9 cellular contexts compared by ENCODE assay signal in genomic region chr5:169637085-169637855, GRCh38.
DNase-seq lines count a peak whose midpoint lies in the region; ATAC-seq and FAIRE-seq lines count a peak whose summit lies in the region.
"Had no signal": no experiment of that assay in that cellular context is flagged by ENCODE, and none has a peak within 500 bp of the region (broad histone marks: within the 10 kb centered on the region; RNA-seq: fewer than 3 reads in every experiment).

TSS of gene DOCK2 (plus strand) at chr5:169637275. CDS start at chr5:169637327, 52 bp downstream.

- peak; percentile 91 for ATAC-seq in HG02884 (IDR thresholded peaks at IDR 0.05; ENCODE audit: unreplicated experiment)

- H3K4me3 Mint-ChIP-seq in activated naive CD4-positive, alpha-beta T cell treated with anti-CD3 and anti-CD28 coated beads, Interleukin-2, amount 50 U/mL, for 24 hours: peak within 1 kb of the TSS; percentile 95

- peak; percentile 63 for DNase-seq in GM18507 (ENCODE audit: extremely low spot score, insufficient read length, low read depth)
- peak; percentile 83 for DNase-seq in SIG-M5 treated with dmso at 0.1 percent for 504 hours (lab: John Stamatoyannopoulos, UW; ENCODE audit: unreplicated experiment)
- peak; percentile 42 for DNase-seq in iPS-NIHi11 (ENCODE audit: low spot score)
- peak; percentile 47 for DNase-seq in stimulated activated CD4-positive, alpha-beta T cell treated with anti-CD3 and anti-CD28 coated beads, Interleukin-2, amount 100 ng/mL, for 4 hours (ENCODE audit: low read depth)
- no peak for DNase-seq in SHP77 (lab: John Stamatoyannopoulos, UW)
- no peak for DNase-seq in NCI-H128 (lab: John Stamatoyannopoulos, UW; ENCODE audit: unreplicated experiment)

- no peaks in the 10 kb centered on the region for H3K27me3 Mint-ChIP-seq in activated naive CD4-positive, alpha-beta T cell treated with anti-CD3 and anti-CD28 coated beads, Interleukin-2, amount 50 U/mL, for 24 hours

- no peaks in the 10 kb centered on the region for H3K9me3 Mint-ChIP-seq in activated naive CD4-positive, alpha-beta T cell treated with anti-CD3 and anti-CD28 coated beads, Interleukin-2, amount 50 U/mL, for 24 hours

- peak within 1 kb of the TSS; percentile 94 for H3K27ac Mint-ChIP-seq in activated naive CD4-positive, alpha-beta T cell treated with anti-CD3 and anti-CD28 coated beads, Interleukin-2, amount 50 U/mL, for 24 hours

- peak; percentile 92 for FAIRE-seq in GM18507 (lab: Jason Lieb, UNC)
- FAIRE-seq: bronchial epithelial cell had no signal

- peaks cover 25% of the 10 kb centered on the region for H3K36me3 Mint-ChIP-seq in activated naive CD4-positive, alpha-beta T cell treated with anti-CD3 and anti-CD28 coated beads, Interleukin-2, amount 50 U/mL, for 24 hours

- peaks cover 49% of the 10 kb centered on the region for H3K4me1 Mint-ChIP-seq in activated naive CD4-positive, alpha-beta T cell treated with anti-CD3 and anti-CD28 coated beads, Interleukin-2, amount 50 U/mL, for 24 hours

Comparison
In these comparisons a context has a peak if more than half of its experiments do, and no peak if none do; other contexts are left out.
1. DNase-seq: peak in GM18507 (single experiment), SIG-M5 treated with dmso at 0.1 percent for 504 hours (single experiment), iPS-NIHi11 (single experiment) and stimulated activated CD4-positive, alpha-beta T cell treated with anti-CD3 and anti-CD28 coated beads, Interleukin-2, amount 100 ng/mL, for 4 hours (single experiment); none in SHP77 (0 of 2) and NCI-H128 (single experiment).